ENCODE assay signal across 1 cellular context in the genomic region with DNA sequence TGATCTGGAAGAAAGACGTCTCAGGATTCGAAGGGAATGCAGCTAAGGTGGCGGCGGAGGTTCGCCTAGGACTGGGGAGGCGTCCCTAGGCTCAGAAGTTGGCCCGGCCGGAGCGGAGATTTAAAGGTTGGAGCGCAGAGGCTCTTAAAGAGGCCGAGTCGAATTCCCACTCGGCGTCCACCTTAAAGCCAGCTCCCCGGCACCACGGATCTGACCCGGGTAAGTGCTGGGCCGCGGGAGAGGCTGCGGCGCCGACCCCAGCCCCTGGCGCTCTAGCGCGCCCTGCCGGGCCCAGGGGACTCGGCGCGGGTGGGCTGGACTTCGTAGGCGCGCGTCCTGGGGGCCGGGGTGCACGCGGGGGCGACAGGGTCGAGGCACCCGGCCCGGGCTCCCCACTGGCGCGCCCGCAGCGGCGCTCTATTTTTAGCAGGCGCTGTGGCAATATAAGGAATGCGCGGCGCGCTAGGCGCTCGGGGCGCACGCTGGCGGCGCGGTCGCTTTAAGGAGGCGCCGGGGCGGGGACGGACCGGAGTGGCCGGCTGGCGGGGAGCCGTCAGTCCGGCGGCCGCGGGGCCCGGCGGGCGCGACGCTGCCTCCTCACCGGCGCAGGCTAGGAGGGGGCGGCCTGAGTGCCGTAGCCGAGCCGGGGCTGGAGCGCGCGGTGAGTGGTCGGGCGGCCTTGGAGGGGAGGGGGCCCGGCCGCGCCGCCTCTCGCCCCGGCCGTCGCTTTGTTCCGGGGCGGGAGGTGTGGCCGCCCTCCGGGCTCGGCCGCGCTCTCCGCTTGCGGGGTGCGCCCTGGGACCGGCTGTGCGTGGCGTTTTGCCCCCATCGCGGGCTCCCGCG.
A peak's percentile ranks its signal among the peaks of the same experiment; 100 is the strongest.
TF ChIP-seq lines count a peak whose summit lies in the region.

A gene (plus strand): TSS at position 473 of the 843 bp plus-strand sequence. CDS start 24,305 bp downstream, outside the sequence.

TF ChIP-seq in HepG2, 621 proteins besides CTCF, POLR2A, EP300 and RAD21 (continued from another document and continues in another):
- TF ChIP-seq, protein P1, sequence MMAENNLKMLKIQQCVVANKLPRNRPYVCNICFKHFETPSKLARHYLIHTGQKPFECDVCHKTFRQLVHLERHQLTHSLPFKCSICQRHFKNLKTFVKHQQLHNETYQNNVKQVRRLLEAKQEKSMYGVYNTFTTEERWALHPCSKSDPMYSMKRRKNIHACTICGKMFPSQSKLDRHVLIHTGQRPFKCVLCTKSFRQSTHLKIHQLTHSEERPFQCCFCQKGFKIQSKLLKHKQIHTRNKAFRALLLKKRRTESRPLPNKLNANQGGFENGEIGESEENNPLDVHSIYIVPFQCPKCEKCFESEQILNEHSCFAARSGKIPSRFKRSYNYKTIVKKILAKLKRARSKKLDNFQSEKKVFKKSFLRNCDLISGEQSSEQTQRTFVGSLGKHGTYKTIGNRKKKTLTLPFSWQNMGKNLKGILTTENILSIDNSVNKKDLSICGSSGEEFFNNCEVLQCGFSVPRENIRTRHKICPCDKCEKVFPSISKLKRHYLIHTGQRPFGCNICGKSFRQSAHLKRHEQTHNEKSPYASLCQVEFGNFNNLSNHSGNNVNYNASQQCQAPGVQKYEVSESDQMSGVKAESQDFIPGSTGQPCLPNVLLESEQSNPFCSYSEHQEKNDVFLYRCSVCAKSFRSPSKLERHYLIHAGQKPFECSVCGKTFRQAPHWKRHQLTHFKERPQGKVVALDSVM (CRISPR knock-in tag; IDR thresholded peaks at IDR 0.05) = no peak; the same call in 1 of the 2 replicates
- no peak for TF ChIP-seq PLRG1 (conservative IDR thresholded peaks at IDR 0.05)
- TF ChIP-seq, protein P2, sequence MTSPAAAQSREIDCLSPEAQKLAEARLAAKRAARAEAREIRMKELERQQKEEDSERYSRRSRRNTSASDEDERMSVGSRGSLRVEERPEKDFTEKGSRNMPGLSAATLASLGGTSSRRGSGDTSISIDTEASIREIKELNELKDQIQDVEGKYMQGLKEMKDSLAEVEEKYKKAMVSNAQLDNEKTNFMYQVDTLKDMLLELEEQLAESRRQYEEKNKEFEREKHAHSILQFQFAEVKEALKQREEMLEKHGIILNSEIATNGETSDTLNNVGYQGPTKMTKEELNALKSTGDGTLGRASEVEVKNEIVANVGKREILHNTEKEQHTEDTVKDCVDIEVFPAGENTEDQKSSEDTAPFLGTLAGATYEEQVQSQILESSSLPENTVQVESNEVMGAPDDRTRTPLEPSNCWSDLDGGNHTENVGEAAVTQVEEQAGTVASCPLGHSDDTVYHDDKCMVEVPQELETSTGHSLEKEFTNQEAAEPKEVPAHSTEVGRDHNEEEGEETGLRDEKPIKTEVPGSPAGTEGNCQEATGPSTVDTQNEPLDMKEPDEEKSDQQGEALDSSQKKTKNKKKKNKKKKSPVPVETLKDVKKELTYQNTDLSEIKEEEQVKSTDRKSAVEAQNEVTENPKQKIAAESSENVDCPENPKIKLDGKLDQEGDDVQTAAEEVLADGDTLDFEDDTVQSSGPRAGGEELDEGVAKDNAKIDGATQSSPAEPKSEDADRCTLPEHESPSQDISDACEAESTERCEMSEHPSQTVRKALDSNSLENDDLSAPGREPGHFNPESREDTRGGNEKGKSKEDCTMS (CRISPR knock-in tag; conservative IDR thresholded peaks at IDR 0.05) = no peak
- TF ChIP-seq, protein P3, sequence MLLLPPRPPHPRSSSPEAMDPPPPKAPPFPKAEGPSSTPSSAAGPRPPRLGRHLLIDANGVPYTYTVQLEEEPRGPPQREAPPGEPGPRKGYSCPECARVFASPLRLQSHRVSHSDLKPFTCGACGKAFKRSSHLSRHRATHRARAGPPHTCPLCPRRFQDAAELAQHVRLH (CRISPR knock-in tag; IDR thresholded peaks at IDR 0.05; ENCODE audit: borderline replicate concordance, low read depth) = no peak; the same call in 1 of the 2 replicates
- TF ChIP-seq AHR (CRISPR knock-in tag; IDR thresholded peaks at IDR 0.05) = no peak
- TF ChIP-seq, protein P4, sequence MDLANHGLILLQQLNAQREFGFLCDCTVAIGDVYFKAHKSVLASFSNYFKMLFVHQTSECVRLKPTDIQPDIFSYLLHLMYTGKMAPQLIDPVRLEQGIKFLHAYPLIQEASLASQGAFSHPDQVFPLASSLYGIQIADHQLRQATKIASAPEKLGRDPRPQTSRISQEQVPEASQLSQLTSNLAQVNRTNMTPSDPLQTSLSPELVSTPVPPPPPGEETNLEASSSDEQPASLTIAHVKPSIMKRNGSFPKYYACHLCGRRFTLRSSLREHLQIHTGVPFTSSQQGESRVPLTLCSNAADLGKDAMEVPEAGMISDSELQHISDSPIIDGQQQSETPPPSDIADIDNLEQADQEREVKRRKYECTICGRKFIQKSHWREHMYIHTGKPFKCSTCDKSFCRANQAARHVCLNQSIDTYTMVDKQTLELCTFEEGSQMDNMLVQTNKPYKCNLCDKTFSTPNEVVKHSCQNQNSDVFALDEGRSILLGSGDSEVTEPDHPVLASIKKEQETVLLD (CRISPR knock-in tag; IDR thresholded peaks at IDR 0.05; ENCODE audit: low read depth) = no peak
- peak; percentile 7; the same call in 1 of the 2 replicates for TF ChIP-seq KAT8 (CRISPR knock-in tag; IDR thresholded peaks at IDR 0.05)
- TF ChIP-seq ZNF17 (CRISPR knock-in tag; IDR thresholded peaks at IDR 0.05) = no peak
- TF ChIP-seq, protein P5, sequence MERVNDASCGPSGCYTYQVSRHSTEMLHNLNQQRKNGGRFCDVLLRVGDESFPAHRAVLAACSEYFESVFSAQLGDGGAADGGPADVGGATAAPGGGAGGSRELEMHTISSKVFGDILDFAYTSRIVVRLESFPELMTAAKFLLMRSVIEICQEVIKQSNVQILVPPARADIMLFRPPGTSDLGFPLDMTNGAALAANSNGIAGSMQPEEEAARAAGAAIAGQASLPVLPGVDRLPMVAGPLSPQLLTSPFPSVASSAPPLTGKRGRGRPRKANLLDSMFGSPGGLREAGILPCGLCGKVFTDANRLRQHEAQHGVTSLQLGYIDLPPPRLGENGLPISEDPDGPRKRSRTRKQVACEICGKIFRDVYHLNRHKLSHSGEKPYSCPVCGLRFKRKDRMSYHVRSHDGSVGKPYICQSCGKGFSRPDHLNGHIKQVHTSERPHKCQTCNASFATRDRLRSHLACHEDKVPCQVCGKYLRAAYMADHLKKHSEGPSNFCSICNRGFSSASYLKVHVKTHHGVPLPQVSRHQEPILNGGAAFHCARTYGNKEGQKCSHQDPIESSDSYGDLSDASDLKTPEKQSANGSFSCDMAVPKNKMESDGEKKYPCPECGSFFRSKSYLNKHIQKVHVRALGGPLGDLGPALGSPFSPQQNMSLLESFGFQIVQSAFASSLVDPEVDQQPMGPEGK (CRISPR knock-in tag; IDR thresholded peaks at IDR 0.05) = peak; percentile 86
- no peak for TF ChIP-seq SMAD9 (CRISPR knock-in tag; IDR thresholded peaks at IDR 0.05)
- TF ChIP-seq ZBTB7B (CRISPR knock-in tag; IDR thresholded peaks at IDR 0.05) = peak; percentile 76
- TF ChIP-seq RXRA (CRISPR knock-in tag; IDR thresholded peaks at IDR 0.05) = 0 out of 2 replicates have a peak, but pooled peaks have one; percentile 20
- TF ChIP-seq ZNF547 (CRISPR knock-in tag; IDR thresholded peaks at IDR 0.05) = peak; percentile 48; the same call in 1 of the 2 replicates
- TF ChIP-seq, protein P6, sequence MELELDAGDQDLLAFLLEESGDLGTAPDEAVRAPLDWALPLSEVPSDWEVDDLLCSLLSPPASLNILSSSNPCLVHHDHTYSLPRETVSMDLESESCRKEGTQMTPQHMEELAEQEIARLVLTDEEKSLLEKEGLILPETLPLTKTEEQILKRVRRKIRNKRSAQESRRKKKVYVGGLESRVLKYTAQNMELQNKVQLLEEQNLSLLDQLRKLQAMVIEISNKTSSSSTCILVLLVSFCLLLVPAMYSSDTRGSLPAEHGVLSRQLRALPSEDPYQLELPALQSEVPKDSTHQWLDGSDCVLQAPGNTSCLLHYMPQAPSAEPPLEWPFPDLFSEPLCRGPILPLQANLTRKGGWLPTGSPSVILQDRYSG (CRISPR knock-in tag; IDR thresholded peaks at IDR 0.05) = no peak
- TF ChIP-seq, protein P7, sequence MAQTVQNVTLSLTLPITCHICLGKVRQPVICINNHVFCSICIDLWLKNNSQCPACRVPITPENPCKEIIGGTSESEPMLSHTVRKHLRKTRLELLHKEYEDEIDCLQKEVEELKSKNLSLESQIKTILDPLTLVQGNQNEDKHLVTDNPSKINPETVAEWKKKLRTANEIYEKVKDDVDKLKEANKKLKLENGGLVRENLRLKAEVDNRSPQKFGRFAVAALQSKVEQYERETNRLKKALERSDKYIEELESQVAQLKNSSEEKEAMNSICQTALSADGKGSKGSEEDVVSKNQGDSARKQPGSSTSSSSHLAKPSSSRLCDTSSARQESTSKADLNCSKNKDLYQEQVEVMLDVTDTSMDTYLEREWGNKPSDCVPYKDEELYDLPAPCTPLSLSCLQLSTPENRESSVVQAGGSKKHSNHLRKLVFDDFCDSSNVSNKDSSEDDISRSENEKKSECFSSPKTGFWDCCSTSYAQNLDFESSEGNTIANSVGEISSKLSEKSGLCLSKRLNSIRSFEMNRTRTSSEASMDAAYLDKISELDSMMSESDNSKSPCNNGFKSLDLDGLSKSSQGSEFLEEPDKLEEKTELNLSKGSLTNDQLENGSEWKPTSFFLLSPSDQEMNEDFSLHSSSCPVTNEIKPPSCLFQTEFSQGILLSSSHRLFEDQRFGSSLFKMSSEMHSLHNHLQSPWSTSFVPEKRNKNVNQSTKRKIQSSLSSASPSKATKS (CRISPR knock-in tag; IDR thresholded peaks at IDR 0.05) = no peak
- TF ChIP-seq, protein P8, sequence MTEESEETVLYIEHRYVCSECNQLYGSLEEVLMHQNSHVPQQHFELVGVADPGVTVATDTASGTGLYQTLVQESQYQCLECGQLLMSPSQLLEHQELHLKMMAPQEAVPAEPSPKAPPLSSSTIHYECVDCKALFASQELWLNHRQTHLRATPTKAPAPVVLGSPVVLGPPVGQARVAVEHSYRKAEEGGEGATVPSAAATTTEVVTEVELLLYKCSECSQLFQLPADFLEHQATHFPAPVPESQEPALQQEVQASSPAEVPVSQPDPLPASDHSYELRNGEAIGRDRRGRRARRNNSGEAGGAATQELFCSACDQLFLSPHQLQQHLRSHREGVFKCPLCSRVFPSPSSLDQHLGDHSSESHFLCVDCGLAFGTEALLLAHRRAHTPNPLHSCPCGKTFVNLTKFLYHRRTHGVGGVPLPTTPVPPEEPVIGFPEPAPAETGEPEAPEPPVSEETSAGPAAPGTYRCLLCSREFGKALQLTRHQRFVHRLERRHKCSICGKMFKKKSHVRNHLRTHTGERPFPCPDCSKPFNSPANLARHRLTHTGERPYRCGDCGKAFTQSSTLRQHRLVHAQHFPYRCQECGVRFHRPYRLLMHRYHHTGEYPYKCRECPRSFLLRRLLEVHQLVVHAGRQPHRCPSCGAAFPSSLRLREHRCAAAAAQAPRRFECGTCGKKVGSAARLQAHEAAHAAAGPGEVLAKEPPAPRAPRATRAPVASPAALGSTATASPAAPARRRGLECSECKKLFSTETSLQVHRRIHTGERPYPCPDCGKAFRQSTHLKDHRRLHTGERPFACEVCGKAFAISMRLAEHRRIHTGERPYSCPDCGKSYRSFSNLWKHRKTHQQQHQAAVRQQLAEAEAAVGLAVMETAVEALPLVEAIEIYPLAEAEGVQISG (CRISPR knock-in tag; IDR thresholded peaks at IDR 0.05) = peak; percentile 66
- TF ChIP-seq, protein P9, sequence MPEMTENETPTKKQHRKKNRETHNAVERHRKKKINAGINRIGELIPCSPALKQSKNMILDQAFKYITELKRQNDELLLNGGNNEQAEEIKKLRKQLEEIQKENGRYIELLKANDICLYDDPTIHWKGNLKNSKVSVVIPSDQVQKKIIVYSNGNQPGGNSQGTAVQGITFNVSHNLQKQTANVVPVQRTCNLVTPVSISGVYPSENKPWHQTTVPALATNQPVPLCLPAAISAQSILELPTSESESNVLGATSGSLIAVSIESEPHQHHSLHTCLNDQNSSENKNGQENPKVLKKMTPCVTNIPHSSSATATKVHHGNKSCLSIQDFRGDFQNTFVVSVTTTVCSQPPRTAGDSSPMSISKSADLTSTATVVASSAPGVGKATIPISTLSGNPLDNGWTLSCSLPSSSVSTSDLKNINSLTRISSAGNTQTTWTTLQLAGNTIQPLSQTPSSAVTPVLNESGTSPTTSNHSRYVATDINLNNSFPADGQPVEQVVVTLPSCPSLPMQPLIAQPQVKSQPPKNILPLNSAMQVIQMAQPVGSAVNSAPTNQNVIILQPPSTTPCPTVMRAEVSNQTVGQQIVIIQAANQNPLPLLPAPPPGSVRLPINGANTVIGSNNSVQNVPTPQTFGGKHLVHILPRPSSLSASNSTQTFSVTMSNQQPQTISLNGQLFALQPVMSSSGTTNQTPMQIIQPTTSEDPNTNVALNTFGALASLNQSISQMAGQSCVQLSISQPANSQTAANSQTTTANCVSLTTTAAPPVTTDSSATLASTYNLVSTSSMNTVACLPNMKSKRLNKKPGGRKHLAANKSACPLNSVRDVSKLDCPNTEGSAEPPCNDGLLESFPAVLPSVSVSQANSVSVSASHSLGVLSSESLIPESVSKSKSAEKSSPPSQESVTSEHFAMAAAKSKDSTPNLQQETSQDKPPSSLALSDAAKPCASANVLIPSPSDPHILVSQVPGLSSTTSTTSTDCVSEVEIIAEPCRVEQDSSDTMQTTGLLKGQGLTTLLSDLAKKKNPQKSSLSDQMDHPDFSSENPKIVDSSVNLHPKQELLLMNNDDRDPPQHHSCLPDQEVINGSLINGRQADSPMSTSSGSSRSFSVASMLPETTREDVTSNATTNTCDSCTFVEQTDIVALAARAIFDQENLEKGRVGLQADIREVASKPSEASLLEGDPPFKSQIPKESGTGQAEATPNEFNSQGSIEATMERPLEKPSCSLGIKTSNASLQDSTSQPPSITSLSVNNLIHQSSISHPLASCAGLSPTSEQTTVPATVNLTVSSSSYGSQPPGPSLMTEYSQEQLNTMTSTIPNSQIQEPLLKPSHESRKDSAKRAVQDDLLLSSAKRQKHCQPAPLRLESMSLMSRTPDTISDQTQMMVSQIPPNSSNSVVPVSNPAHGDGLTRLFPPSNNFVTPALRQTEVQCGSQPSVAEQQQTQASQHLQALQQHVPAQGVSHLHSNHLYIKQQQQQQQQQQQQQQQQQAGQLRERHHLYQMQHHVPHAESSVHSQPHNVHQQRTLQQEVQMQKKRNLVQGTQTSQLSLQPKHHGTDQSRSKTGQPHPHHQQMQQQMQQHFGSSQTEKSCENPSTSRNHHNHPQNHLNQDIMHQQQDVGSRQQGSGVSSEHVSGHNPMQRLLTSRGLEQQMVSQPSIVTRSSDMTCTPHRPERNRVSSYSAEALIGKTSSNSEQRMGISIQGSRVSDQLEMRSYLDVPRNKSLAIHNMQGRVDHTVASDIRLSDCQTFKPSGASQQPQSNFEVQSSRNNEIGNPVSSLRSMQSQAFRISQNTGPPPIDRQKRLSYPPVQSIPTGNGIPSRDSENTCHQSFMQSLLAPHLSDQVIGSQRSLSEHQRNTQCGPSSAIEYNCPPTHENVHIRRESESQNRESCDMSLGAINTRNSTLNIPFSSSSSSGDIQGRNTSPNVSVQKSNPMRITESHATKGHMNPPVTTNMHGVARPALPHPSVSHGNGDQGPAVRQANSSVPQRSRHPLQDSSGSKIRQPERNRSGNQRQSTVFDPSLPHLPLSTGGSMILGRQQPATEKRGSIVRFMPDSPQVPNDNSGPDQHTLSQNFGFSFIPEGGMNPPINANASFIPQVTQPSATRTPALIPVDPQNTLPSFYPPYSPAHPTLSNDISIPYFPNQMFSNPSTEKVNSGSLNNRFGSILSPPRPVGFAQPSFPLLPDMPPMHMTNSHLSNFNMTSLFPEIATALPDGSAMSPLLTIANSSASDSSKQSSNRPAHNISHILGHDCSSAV (CRISPR knock-in tag; IDR thresholded peaks at IDR 0.05; ENCODE audit: borderline replicate concordance) = no peak
- TF ChIP-seq, protein P10, sequence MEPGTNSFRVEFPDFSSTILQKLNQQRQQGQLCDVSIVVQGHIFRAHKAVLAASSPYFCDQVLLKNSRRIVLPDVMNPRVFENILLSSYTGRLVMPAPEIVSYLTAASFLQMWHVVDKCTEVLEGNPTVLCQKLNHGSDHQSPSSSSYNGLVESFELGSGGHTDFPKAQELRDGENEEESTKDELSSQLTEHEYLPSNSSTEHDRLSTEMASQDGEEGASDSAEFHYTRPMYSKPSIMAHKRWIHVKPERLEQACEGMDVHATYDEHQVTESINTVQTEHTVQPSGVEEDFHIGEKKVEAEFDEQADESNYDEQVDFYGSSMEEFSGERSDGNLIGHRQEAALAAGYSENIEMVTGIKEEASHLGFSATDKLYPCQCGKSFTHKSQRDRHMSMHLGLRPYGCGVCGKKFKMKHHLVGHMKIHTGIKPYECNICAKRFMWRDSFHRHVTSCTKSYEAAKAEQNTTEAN (CRISPR knock-in tag; conservative IDR thresholded peaks at IDR 0.05) = no peak
- TF ChIP-seq ZNF264 (CRISPR knock-in tag; IDR thresholded peaks at IDR 0.05) = no peak
- TF ChIP-seq NFKBIZ (CRISPR knock-in tag; IDR thresholded peaks at IDR 0.05) = no peak
